Comparison of ENCODE assay signal across 17 cellular contexts in genomic region chr18:36685580-36685979, GRCh38.
DNase-seq lines count a peak whose midpoint lies in the region; ATAC-seq and TF ChIP-seq lines count a peak whose summit lies in the region.
"Had no signal": no experiment of that assay in that cellular context is flagged by ENCODE, and none has a peak within 500 bp of the region (broad histone marks: within the 10 kb centered on the region; RNA-seq: fewer than 3 reads in every experiment).

No MANE protein-coding gene starts in this region.

- H3F3A ChIP-seq in GM23248 (ENCODE audit: insufficient read depth), result 0 out of 2 replicates have a peak, but pooled peaks cover 1% of the 10 kb centered on the region

- no peak for TF ChIP-seq CTCF in chondrocyte (IDR thresholded peaks at IDR 0.05)
- TF ChIP-seq CTCF in GM10248 (IDR thresholded peaks at IDR 0.05; ENCODE audit: control extremely low read depth, extremely low read depth, low read depth, missing control alignments), result no peak

- no peaks in the 10 kb centered on the region for H3K9me3 ChIP-seq in GM23248 (ENCODE audit: low read depth)

- H3K4me1 ChIP-seq in GM23248 (ENCODE audit: insufficient read depth), result peaks cover 8% of the 10 kb centered on the region
- H3K4me1 ChIP-seq: BLaER1 had no signal

- no peak overlapping the region for H3K27ac ChIP-seq in GM23248
- H3K27ac ChIP-seq: BLaER1 had no signal

- no peaks in the 10 kb centered on the region for H3K9me2 ChIP-seq in GM23248 (ENCODE audit: insufficient read depth)

- no peaks in the 10 kb centered on the region for H3K4me1 Mint-ChIP-seq in chondrocyte (ENCODE audit: low read depth)
- H3K4me1 Mint-ChIP-seq: B cell; CD14-positive monocyte; CD8-positive, alpha-beta memory T cell had no signal

- CTCF ChIA-PET in GM10248 (lab: Yijun Ruan, JAX), result interaction anchor here (1.1 to 3.3 kb wide), 6 partner anchors 8 to 126 kb away, joined by 3 to 37 read pairs (median 3); no protein-coding TSS in a partner anchor

- ATAC-seq in HG03097 (IDR thresholded peaks at IDR 0.05; ENCODE audit: low FRiP score, unreplicated experiment), result no peak

- H3K4me3 Mint-ChIP-seq in chondrocyte (ENCODE audit: unreplicated experiment), result no peak overlapping the region
- H3K4me3 Mint-ChIP-seq: B cell; CD14-positive monocyte; CD4-positive, alpha-beta T cell; CD8-positive, alpha-beta memory T cell had no signal

- no peak overlapping the region for H3K4me3 ChIP-seq in GM23248
- H3K4me3 ChIP-seq: BLaER1 had no signal

- POLR2A ChIA-PET in GM10248 (lab: Yijun Ruan, JAX), result no interaction called here

- no peak overlapping the region for H3K4me2 ChIP-seq in GM23248 (ENCODE audit: unreplicated experiment)
- H3K4me2 ChIP-seq: BLaER1 had no signal

- no peak overlapping the region for H3K9ac ChIP-seq in GM23248
- H3K9ac ChIP-seq: BLaER1 had no signal

- H3K9me3 Mint-ChIP-seq in chondrocyte (ENCODE audit: low read depth), result peaks cover 6% of the 10 kb centered on the region

- WGBS in GM23248 (ENCODE audit: low coverage in 1 of 2, low lambda C conversion rate in 2 of 2, missing lambda C conversion rate in 2 of 2), 2 experiments, result 94 to 97% methylated on average over 2 of the region's 2 CpGs

- no peak overlapping the region for H2AFZ ChIP-seq in GM23248

- H3K79me2 ChIP-seq in GM23248 (ENCODE audit: insufficient read depth), result no peaks in the 10 kb centered on the region

- in situ Hi-C loops in GM23248 (cut with MboI), result no loop called here

- H3K27me3 Mint-ChIP-seq in chondrocyte (ENCODE audit: low read depth), result peaks cover 4% of the 10 kb centered on the region

- H3K36me3 Mint-ChIP-seq in chondrocyte (ENCODE audit: low read depth), result peaks cover 10% of the 10 kb centered on the region
- H3K36me3 Mint-ChIP-seq: CD14-positive monocyte had no signal

- H4K20me1 ChIP-seq in GM23248 (ENCODE audit: insufficient read depth), result no peaks in the 10 kb centered on the region
- H4K20me1 ChIP-seq: BLaER1 had no signal

- no peaks in the 10 kb centered on the region for H3K36me3 ChIP-seq in GM23248 (ENCODE audit: low read depth)

- DNase-seq in GM23248 (peak; percentile 50), chondrocyte (ENCODE audit: low spot score) (no peak), fibroblast of peridontal ligament (ENCODE audit: extremely low read depth) (peak; percentile 57), GM10248 (ENCODE audit: extremely low spot score) (no peak)
- no peak for DNase-seq in activated naive CD4-positive, alpha-beta T cell (lab: John Stamatoyannopoulos, UW)
- DNase-seq in stimulated activated CD4-positive, alpha-beta T cell treated with anti-CD3 and anti-CD28 coated beads, Interleukin-4, amount 100 ng/mL, for 24 hours, result no peak
- DNase-seq: CD4-positive, alpha-beta T cell; CD8-positive, alpha-beta memory T cell; DMS 273 treated with DMSO at 0.1 percent for 48 hours; DMS79; GF-D8; H7; HCEC 1CT had no signal

- H3K27me3 ChIP-seq in GM23248 (replicated peaks; ENCODE audit: insufficient read depth), result no peaks in the 10 kb centered on the region
- H3K27me3 ChIP-seq: BLaER1 had no signal

- H3K27ac Mint-ChIP-seq in chondrocyte (ENCODE audit: unreplicated experiment), result peak overlapping the region; percentile 34
- H3K27ac Mint-ChIP-seq: B cell; CD14-positive monocyte; CD4-positive, alpha-beta T cell; CD8-positive, alpha-beta memory T cell had no signal

Comparison
In these comparisons a context has a peak if more than half of its experiments do, and no peak if none do; other contexts are left out.
1. DNase-seq: peak in GM23248 (single experiment) and fibroblast of peridontal ligament (single experiment); none in chondrocyte (single experiment), activated naive CD4-positive, alpha-beta T cell (0 of 4), GM10248 (single experiment) and stimulated activated CD4-positive, alpha-beta T cell treated with anti-CD3 and anti-CD28 coated beads, Interleukin-4, amount 100 ng/mL, for 24 hours (single experiment).